8 cellular contexts compared by ENCODE assay signal in genomic region chr10:27236567-27237128, GRCh38. TPM values are rescaled to one million over a fixed set of nuclear protein-coding genes. Genes with fewer than 3 reads are reported as not detected.
A peak's percentile ranks its signal among the peaks of the same experiment; 100 is the strongest.
DNase-seq lines count a peak whose midpoint lies in the region; ATAC-seq, FAIRE-seq and TF ChIP-seq lines count a peak whose summit lies in the region.
"Not testable (repeated sequence)": the region's sequence is repeated elsewhere in the genome, so short reads cannot be mapped to it uniquely, and the experiment has no call there.

No MANE protein-coding gene starts in this region.

- CTCF ChIA-PET in HEK293 (lab: Yijun Ruan, JAX) (interaction anchor here (0.7 to 3.3 kb wide), 3 partner anchors 12 to 49 kb away, joined by 3 to 22 read pairs (median 4); no protein-coding TSS in a partner anchor), GM12878 (lab: Yijun Ruan, JAX) (interaction anchor here (2.0 to 6.8 kb wide), 3 partner anchors 10 to 16 kb away, joined by 10 to 67 read pairs (median 17); no protein-coding TSS in a partner anchor)

- peaks cover 20 to 25% of the 10 kb centered on the region in 2 donors for H3K4me1 Mint-ChIP-seq in natural killer cell

- H3K27ac ChIP-seq in 22Rv1: peak overlapping the region; percentile 19; the same call in 1 of the 2 replicates
- peak overlapping the region; percentile 41; the same call in 1 of the 2 replicates for H3K27ac ChIP-seq in C4-2B
- not testable (repeated sequence) for H3K27ac ChIP-seq in HEK293 (ENCODE audit: extremely low read depth, low read depth, low read length); GM12878 (ENCODE audit: control insufficient read depth, insufficient read depth)
- H3K27ac ChIP-seq in left ventricle myocardium inferior (replicated peaks): peak overlapping the region; percentile 67

- H3K9ac ChIP-seq in GM12878 (ENCODE audit: control insufficient read depth, insufficient read depth, low read length): not testable (repeated sequence)

- not testable (repeated sequence) for H3K9me3 ChIP-seq in HEK293 (ENCODE audit: control insufficient read depth, insufficient read depth, low read depth, low read length); GM12878 (replicated peaks; ENCODE audit: control insufficient read depth, insufficient read depth, low read length); left ventricle myocardium inferior (replicated peaks)

- FAIRE-seq in RCC 7860 (lab: Jason Lieb, UNC): peak; percentile 57
- FAIRE-seq in GM12878 (lab: Jason Lieb, UNC): not testable (repeated sequence)

- peaks cover 18% of the 10 kb centered on the region for H3K79me2 ChIP-seq in GM12878 (ENCODE audit: control insufficient read depth, insufficient read depth, low read length)

- not testable (repeated sequence) for H2AFZ ChIP-seq in GM12878 (ENCODE audit: control insufficient read depth, low read depth, low read length)

- 83% methylated on average over 9 of the region's 9 CpGs for WGBS in GM12878 (ENCODE audit: insufficient coverage, insufficient replicate concordance, low lambda C conversion rate, missing lambda C conversion rate)

- POLR2A ChIA-PET in HEK293 (lab: Yijun Ruan, JAX): interaction anchor here (0.6 kb wide), 1 partner anchor 83 kb away, joined by 3 read pairs; no protein-coding TSS in a partner anchor
- POLR2A ChIA-PET in GM12878 (lab: Charles Lee): interaction anchor here (0.6 kb wide), 1 partner anchor 490 kb away, joined by 3 read pairs; no protein-coding TSS in a partner anchor

- not testable (repeated sequence) for H3K9me3 Mint-ChIP-seq in natural killer cell

- SMC1A ChIA-PET in GM12878 (lab: Charles Lee; ENCODE audit: uncharacterized antibody, unreplicated experiment): interaction anchor here (0.6 to 1.3 kb wide), 6 partner anchors 12 to 582 kb away, joined by 3 to 5 read pairs (median 4); no protein-coding TSS in a partner anchor

- H3K4me3 ChIP-seq in HEK293 (ENCODE audit: low read depth, low read length); GM12878: not testable (repeated sequence)
- H3K4me3 ChIP-seq in LNCaP clone FGC (ENCODE audit: low read depth, low read length) (0 out of 2 replicates have a peak overlapping the region, but pooled peaks have one; percentile 4), left ventricle myocardium inferior (peak overlapping the region; percentile 87)

- not testable (repeated sequence) for H4K20me1 ChIP-seq in GM12878 (ENCODE audit: control insufficient read depth, insufficient read depth)

- TF ChIP-seq CTCF in 22Rv1 (IDR thresholded peaks at IDR 0.05); C4-2B (conservative IDR thresholded peaks at IDR 0.05); HEK293 (tag by site-specific recombination; IDR thresholded peaks at IDR 0.05); LNCaP clone FGC (IDR thresholded peaks at IDR 0.05; ENCODE audit: control insufficient read depth, extremely low read depth, insufficient read depth); GM12878 (IDR thresholded peaks at IDR 0.05 in 2 of 3, conservative IDR thresholded peaks at IDR 0.05 in 1 of 3; ENCODE audit: control insufficient read depth in 2 of 3, extremely low read depth in 1 of 3, insufficient read depth in 1 of 3, low read depth in 3 of 3, low read length in 3 of 3); left ventricle myocardium inferior (IDR thresholded peaks at IDR 0.05; ENCODE audit: borderline replicate concordance); natural killer cell (IDR thresholded peaks at IDR 0.05): not testable (repeated sequence)

- intact Hi-C loops in GM12878 (cut with micrococcal nuclease; ENCODE audit: unreplicated experiment); left ventricle myocardium inferior (cut with micrococcal nuclease); natural killer cell (cut with micrococcal nuclease): not testable (repeated sequence)

- H3K36me3 Mint-ChIP-seq in natural killer cell: not testable (repeated sequence)

- not testable (repeated sequence) for TF ChIP-seq RAD21 in GM12878 (IDR thresholded peaks at IDR 0.05; ENCODE audit: insufficient read depth, low read depth, low read length)

- not testable (repeated sequence) for H3K4me1 ChIP-seq in HEK293 (ENCODE audit: control insufficient read depth, insufficient read depth, low read length); GM12878 (ENCODE audit: control insufficient read depth, insufficient read depth, low read length)
- peaks cover 57% of the 10 kb centered on the region for H3K4me1 ChIP-seq in left ventricle myocardium inferior

- not testable (repeated sequence) for TF ChIP-seq POLR2A in GM12878 (IDR thresholded peaks at IDR 0.05; ENCODE audit: low read depth, low read length)

- in situ Hi-C loops in GM12878 (cut with MboI): not testable (repeated sequence)

- peak overlapping the region; percentile 40 for H3K4me3 Mint-ChIP-seq in natural killer cell

- not testable (repeated sequence) for DNase-seq in LNCaP clone FGC (ENCODE audit: low read depth); GM12878 (ENCODE audit: low read depth, low spot score); left ventricle myocardium inferior; natural killer cell
- peak; percentile 36 for DNase-seq in RCC 7860 (ENCODE audit: low spot score)

- TF ChIP-seq EP300 in GM12878 (IDR thresholded peaks at IDR 0.05; ENCODE audit: borderline replicate concordance in 1 of 2, control insufficient read depth in 1 of 2, low read depth in 2 of 2, low read length in 2 of 2): not testable (repeated sequence)

- H3K36me3 ChIP-seq in HEK293 (ENCODE audit: control insufficient read depth in 2 of 2, insufficient read depth in 1 of 2, low read length in 2 of 2) (peaks cover 5 to 14% of the 10 kb centered on the region in 2 experiments), left ventricle myocardium inferior (peaks cover 22% of the 10 kb centered on the region)
- not testable (repeated sequence) for H3K36me3 ChIP-seq in GM12878 (ENCODE audit: control insufficient read depth in 2 of 2, insufficient read depth in 2 of 2, low read length in 1 of 2)

- not testable (repeated sequence) for BruUV-seq in GM12878 (replicated peaks; lab: Mats Ljungman, UMichigan)

- not testable (repeated sequence) for ATAC-seq in GM12878, natural killer cell

- not testable (repeated sequence) for H3K4me2 ChIP-seq in GM12878 (ENCODE audit: control insufficient read depth, insufficient read depth)

- RAD21 ChIA-PET in GM12878 (lab: Charles Lee; ENCODE audit: unreplicated experiment): interaction anchor here (2.4 kb wide), 1 partner anchor 13 kb away, joined by 10 read pairs; no protein-coding TSS in a partner anchor

- not testable (repeated sequence) for H3K27me3 ChIP-seq in GM12878 (replicated peaks in 1 of 2; ENCODE audit: control insufficient read depth in 2 of 2, insufficient read depth in 2 of 2, low read length in 1 of 2); left ventricle myocardium inferior (ENCODE audit: low read depth)

- H3K27me3 Mint-ChIP-seq in natural killer cell (ENCODE audit: low read depth in 2 of 2): not testable (repeated sequence)

- peak overlapping the region in 1 of 2 donors; percentile 51 for H3K27ac Mint-ChIP-seq in natural killer cell

TF ChIP-seq in HEK293, 187 proteins besides CTCF, POLR2A, EP300 and RAD21 (continues in another document):
- TF ChIP-seq ZNF121 (tag by site-specific recombination; IDR thresholded peaks at IDR 0.05) (0 out of 2 replicates have a peak, but pooled peaks have one; percentile 30), ZNF362 (tag by site-specific recombination; IDR thresholded peaks at IDR 0.05) (peak; percentile 85)

TF ChIP-seq in GM12878, 131 proteins besides CTCF, POLR2A, EP300 and RAD21:
- peak; percentile 56 for TF ChIP-seq ZNF384 (IDR thresholded peaks at IDR 0.05; ENCODE audit: borderline replicate concordance, low read depth, low read length)

RNA-seq across cellular contexts. Expression of gene ACBD5, which starts 3.9 kb away (rescaled TPM):
- total RNA-seq in GM12878 (2013; cell fraction: nucleolus; rRNA removed): 22.7 and 25.2 TPM in 2 replicates
- total RNA-seq in GM12878 (2014; rRNA removed) (11.0 and 13.5 TPM in 2 replicates), GM12878 (2014; rRNA removed; fragmentation: Illumina TruSeq; extraction: Trizol) (14.3 and 14.4 TPM in 2 replicates), GM12878 (2021) (12.0 and 12.9 TPM in 2 replicates), left ventricle myocardium inferior (64.0 TPM), natural killer cell (10 to 100 TPM; 38.2 to 58.8 (median 47.4) TPM)
- polyA plus RNA-seq in GM12878 (2011; ENCODE audit: low read depth): 3.9 TPM
- polyA plus RNA-seq in GM12878 (2011; rRNA removed) (22.3 and 33.4 TPM in 2 replicates), GM12878 (2014; fragmentation: Illumina TruSeq; extraction: Trizol) (12.8 and 18.1 TPM in 2 replicates), GM12878 (2014; fragmentation: Nextera tagmentation; extraction: Ambion mirVana) (1 to 10 TPM; 2.4 to 3.6 TPM), GM12878 (2014; rRNA removed) (7.4 and 9.5 TPM in 2 replicates), GM12878 (2016; fragmentation: Nextera tagmentation; extraction: Ambion mirVana) (10 to 100 TPM; 15.4 to 17.8 TPM)
- polyA plus RNA-seq in GM12878 (2011; cell fraction: cytosol; rRNA removed): 8.1 and 9.3 TPM in 2 replicates
- polyA plus RNA-seq in GM12878 (2011; cell fraction: nucleus; rRNA removed): 10.0 and 11.7 TPM in 2 replicates
- polyA plus RNA-seq in GM12878 (2012): 6.6 and 11.3 TPM in 2 replicates
- polyA minus RNA-seq in GM12878 (2011; rRNA and poly(A)+ RNA removed): 10.5 and 11.4 TPM in 2 replicates
- 6.4 and 6.9 TPM in 2 replicates for polyA minus RNA-seq in GM12878 (2011; cell fraction: cytosol; rRNA and poly(A)+ RNA removed)
- 7.0 and 10.4 TPM in 2 replicates for polyA minus RNA-seq in GM12878 (2011; cell fraction: nucleus; rRNA and poly(A)+ RNA removed)
